1 cellular context compared by ENCODE assay signal in the genomic region with DNA sequence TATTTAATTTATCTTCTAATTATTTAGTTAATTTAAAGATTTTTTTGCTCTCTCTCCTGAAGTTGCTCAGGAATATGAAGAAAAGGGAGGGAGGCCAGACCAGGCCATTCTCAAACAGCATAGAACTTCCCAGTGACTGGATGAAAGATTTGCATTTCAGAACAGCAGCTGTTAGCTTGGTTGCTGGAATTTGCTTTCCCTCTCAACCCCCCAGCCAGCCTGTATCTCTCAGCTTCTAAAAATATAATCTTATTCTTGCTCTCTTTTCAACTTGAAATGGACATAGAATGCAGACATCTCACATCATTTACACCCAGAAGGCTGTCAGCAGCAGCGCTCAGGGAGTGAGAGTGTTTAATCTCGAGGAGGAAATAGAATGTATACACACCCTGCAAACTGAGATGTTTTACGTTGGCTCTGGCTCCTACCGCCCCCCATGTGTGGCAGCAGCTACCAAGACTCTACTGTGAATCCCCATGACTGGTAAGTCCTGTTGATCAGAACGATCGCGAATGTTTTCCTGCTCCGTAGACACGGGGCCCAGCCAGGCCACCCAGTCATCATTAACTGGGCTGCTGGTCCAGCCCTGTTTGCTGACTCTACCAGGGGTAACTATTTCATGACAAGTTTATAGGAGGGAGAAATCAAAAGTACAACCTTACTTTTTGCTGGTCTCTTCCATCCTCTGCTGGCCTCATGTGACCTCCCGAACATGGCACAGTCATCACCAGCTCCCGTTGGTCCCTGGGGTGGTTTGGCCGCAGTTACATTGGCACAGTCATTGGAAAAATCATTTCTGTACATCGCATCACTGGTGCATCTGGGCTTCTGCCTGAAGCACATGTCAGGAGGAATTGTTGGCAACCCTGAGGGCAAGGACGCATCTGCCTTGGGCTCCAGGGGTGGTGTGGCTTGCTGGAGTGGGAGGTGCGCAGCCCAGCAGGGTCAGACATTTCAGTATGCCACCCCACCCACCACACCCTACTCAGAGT.
TF ChIP-seq lines count a peak whose summit lies in the region.

No MANE protein-coding gene starts in this region.

TF ChIP-seq in WTC11, 78 proteins besides CTCF, POLR2A, EP300 and RAD21 (continued from another document):
- TF ChIP-seq, protein P1, sequence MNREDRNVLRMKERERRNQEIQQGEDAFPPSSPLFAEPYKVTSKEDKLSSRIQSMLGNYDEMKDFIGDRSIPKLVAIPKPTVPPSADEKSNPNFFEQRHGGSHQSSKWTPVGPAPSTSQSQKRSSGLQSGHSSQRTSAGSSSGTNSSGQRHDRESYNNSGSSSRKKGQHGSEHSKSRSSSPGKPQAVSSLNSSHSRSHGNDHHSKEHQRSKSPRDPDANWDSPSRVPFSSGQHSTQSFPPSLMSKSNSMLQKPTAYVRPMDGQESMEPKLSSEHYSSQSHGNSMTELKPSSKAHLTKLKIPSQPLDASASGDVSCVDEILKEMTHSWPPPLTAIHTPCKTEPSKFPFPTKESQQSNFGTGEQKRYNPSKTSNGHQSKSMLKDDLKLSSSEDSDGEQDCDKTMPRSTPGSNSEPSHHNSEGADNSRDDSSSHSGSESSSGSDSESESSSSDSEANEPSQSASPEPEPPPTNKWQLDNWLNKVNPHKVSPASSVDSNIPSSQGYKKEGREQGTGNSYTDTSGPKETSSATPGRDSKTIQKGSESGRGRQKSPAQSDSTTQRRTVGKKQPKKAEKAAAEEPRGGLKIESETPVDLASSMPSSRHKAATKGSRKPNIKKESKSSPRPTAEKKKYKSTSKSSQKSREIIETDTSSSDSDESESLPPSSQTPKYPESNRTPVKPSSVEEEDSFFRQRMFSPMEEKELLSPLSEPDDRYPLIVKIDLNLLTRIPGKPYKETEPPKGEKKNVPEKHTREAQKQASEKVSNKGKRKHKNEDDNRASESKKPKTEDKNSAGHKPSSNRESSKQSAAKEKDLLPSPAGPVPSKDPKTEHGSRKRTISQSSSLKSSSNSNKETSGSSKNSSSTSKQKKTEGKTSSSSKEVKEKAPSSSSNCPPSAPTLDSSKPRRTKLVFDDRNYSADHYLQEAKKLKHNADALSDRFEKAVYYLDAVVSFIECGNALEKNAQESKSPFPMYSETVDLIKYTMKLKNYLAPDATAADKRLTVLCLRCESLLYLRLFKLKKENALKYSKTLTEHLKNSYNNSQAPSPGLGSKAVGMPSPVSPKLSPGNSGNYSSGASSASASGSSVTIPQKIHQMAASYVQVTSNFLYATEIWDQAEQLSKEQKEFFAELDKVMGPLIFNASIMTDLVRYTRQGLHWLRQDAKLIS (CRISPR knock-in tag; IDR thresholded peaks at IDR 0.05; ENCODE audit: borderline replicate concordance) = no peak
- TF ChIP-seq CREM (CRISPR knock-in tag; IDR thresholded peaks at IDR 0.05) (no peak), ZBTB21 (CRISPR knock-in tag; IDR thresholded peaks at IDR 0.05; ENCODE audit: borderline replicate concordance) (no peak), SP1 (CRISPR knock-in tag; conservative IDR thresholded peaks at IDR 0.05) (no peak), JUN (CRISPR knock-in tag; IDR thresholded peaks at IDR 0.05) (no peak), TEAD4 (CRISPR knock-in tag; IDR thresholded peaks at IDR 0.05) (no peak), KAT7 (CRISPR knock-in tag; IDR thresholded peaks at IDR 0.05; ENCODE audit: borderline replicate concordance) (no peak), ZNF423 (CRISPR knock-in tag; IDR thresholded peaks at IDR 0.05) (no peak), JAZF1 (CRISPR knock-in tag; IDR thresholded peaks at IDR 0.05) (no peak)
- TF ChIP-seq, protein P2, sequence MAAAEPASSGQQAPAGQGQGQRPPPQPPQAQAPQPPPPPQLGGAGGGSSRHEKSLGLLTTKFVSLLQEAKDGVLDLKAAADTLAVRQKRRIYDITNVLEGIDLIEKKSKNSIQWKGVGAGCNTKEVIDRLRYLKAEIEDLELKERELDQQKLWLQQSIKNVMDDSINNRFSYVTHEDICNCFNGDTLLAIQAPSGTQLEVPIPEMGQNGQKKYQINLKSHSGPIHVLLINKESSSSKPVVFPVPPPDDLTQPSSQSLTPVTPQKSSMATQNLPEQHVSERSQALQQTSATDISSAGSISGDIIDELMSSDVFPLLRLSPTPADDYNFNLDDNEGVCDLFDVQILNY (CRISPR knock-in tag; IDR thresholded peaks at IDR 0.05) = no peak
- TF ChIP-seq, protein P3, sequence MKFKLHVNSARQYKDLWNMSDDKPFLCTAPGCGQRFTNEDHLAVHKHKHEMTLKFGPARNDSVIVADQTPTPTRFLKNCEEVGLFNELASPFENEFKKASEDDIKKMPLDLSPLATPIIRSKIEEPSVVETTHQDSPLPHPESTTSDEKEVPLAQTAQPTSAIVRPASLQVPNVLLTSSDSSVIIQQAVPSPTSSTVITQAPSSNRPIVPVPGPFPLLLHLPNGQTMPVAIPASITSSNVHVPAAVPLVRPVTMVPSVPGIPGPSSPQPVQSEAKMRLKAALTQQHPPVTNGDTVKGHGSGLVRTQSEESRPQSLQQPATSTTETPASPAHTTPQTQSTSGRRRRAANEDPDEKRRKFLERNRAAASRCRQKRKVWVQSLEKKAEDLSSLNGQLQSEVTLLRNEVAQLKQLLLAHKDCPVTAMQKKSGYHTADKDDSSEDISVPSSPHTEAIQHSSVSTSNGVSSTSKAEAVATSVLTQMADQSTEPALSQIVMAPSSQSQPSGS (CRISPR knock-in tag; IDR thresholded peaks at IDR 0.05; ENCODE audit: borderline replicate concordance, low read depth) = no peak
- TF ChIP-seq, protein P4, sequence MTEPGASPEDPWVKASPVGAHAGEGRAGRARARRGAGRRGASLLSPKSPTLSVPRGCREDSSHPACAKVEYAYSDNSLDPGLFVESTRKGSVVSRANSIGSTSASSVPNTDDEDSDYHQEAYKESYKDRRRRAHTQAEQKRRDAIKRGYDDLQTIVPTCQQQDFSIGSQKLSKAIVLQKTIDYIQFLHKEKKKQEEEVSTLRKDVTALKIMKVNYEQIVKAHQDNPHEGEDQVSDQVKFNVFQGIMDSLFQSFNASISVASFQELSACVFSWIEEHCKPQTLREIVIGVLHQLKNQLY (CRISPR knock-in tag; IDR thresholded peaks at IDR 0.05) = no peak
